In genomic region chr19:19579533-19580361, GRCh38 we compare ENCODE assay signal across 30 cellular contexts. TPM values are rescaled to one million over a fixed set of nuclear protein-coding genes. Genes with fewer than 3 reads are reported as not detected.
DNase-seq lines count a peak whose midpoint lies in the region; ATAC-seq and TF ChIP-seq lines count a peak whose summit lies in the region.
"Had no signal": no experiment of that assay in that cellular context is flagged by ENCODE, and none has a peak within 500 bp of the region (broad histone marks: within the 10 kb centered on the region; RNA-seq: fewer than 3 reads in every experiment).

No MANE protein-coding gene starts in this region.

- peaks cover 36% of the 10 kb centered on the region for H3K4me1 ChIP-seq in mucosa of stomach (ENCODE audit: control insufficient read depth, insufficient read depth, low read length)
- H3K4me1 ChIP-seq in tibial nerve = peaks cover 0 to 9% (median 0%) of the 10 kb centered on the region in 4 donors
- H3K4me1 ChIP-seq in smooth muscle cell (ENCODE audit: low read depth) = no peaks in the 10 kb centered on the region
- peaks cover 0 to 4% (median 0%) of the 10 kb centered on the region in 3 donors for H3K4me1 ChIP-seq in esophagus squamous epithelium
- H3K4me1 ChIP-seq: BLaER1, breast epithelium, Caco-2, tibial artery had no signal

- ATAC-seq in central memory CD8-positive, alpha-beta T cell (replicated peaks; ENCODE audit: extremely low read depth, poor library complexity, severe bottlenecking) = no peak
- ATAC-seq: effector memory CD8-positive, alpha-beta T cell; WTC11 had no signal

- WGBS in tibial nerve, 2 donors = 83 to 89% methylated on average over 17 to 25 of the region's 25 CpGs
- 92% methylated on average over 25 of the region's 25 CpGs for WGBS in smooth muscle cell (ENCODE audit: low lambda C conversion rate)
- 75 to 79% methylated on average over 9 to 21 of the region's 25 CpGs for WGBS in esophagus squamous epithelium, 2 donors

- H2AFZ ChIP-seq in smooth muscle cell (ENCODE audit: low read depth) = no peak overlapping the region
- H2AFZ ChIP-seq: PC-9 had no signal

- H3K36me3 ChIP-seq in mucosa of stomach (ENCODE audit: control insufficient read depth, insufficient read depth, low read length) (no peaks in the 10 kb centered on the region), tibial nerve (no peaks in the 10 kb centered on the region), smooth muscle cell (ENCODE audit: low read depth) (no peaks in the 10 kb centered on the region), esophagus squamous epithelium (no peaks in the 10 kb centered on the region)
- H3K36me3 ChIP-seq: BLaER1, breast epithelium, tibial artery had no signal

- TF ChIP-seq POLR2A in tibial nerve (IDR thresholded peaks at IDR 0.05) = no peak
- no peak for TF ChIP-seq POLR2A in esophagus squamous epithelium (IDR thresholded peaks at IDR 0.05)

- peaks cover 17% of the 10 kb centered on the region for H3K4me1 Mint-ChIP-seq in activated naive CD4-positive, alpha-beta T cell treated with anti-CD3 and anti-CD28 coated beads for 36 hours (ENCODE audit: low read depth)
- H3K4me1 Mint-ChIP-seq in activated naive CD4-positive, alpha-beta T cell treated with anti-CD3 and anti-CD28 coated beads, Interleukin-2, amount 10 ng/mL, durations not matched to agents 7 days and 5 days = peaks cover 40% of the 10 kb centered on the region
- H3K4me1 Mint-ChIP-seq in central memory CD8-positive, alpha-beta T cell = peaks cover 16% of the 10 kb centered on the region

- intact Hi-C loops in activated naive CD4-positive, alpha-beta T cell treated with anti-CD3 and anti-CD28 coated beads for 36 hours (cut with micrococcal nuclease) = no loop called here
- intact Hi-C loops in esophagus squamous epithelium (cut with DNase I) = no loop called here

- no peaks in the 10 kb centered on the region for H4K20me1 ChIP-seq in smooth muscle cell (ENCODE audit: low read depth)
- H4K20me1 ChIP-seq: BLaER1 had no signal

- peak; percentile 35 for DNase-seq in activated naive CD4-positive, alpha-beta T cell treated with anti-CD3 and anti-CD28 coated beads for 36 hours
- no peak for DNase-seq in activated naive CD4-positive, alpha-beta T cell treated with anti-CD3 and anti-CD28 coated beads, Interleukin-2, amount 10 ng/mL, durations not matched to agents 7 days and 5 days
- DNase-seq in central memory CD8-positive, alpha-beta T cell (ENCODE audit: low spot score in 2 of 2) = no peak
- DNase-seq in tibial nerve (ENCODE audit: low spot score in 2 of 2) = no peak
- no peak for DNase-seq in smooth muscle cell (lab: John Stamatoyannopoulos, UW; ENCODE audit: unreplicated experiment)
- no peak for DNase-seq in esophagus squamous epithelium (lab: John Stamatoyannopoulos, UW)
- DNase-seq: activated CD4-positive, alpha-beta memory T cell treated with anti-CD3 and anti-CD28 coated beads, Interleukin-2, amount 10 ng/mL, durations not matched to agents 7 days and 5 days; activated gamma-delta T cell treated with Interleukin-2 at 50 U/mL for 16 hours; activated T-cell treated with anti-CD3 and anti-CD28 coated beads for 4 hours; amniotic stem cell; Caco-2; DMS79; effector memory CD8-positive, alpha-beta T cell; IMR-90; NCI-H1048; NCI-H1694 treated with DMSO at 0.1 percent for 48 hours; NCI-H2171 treated with DMSO at 0.1 percent for 48 hours; NCI-H510A treated with DMSO at 0.1 percent for 48 hours; occipital lobe; PC-9; Right ventricle myocardium superior; stimulated activated CD8-positive, alpha-beta memory T cell treated with anti-CD3 and anti-CD28 coated beads, Interleukin-4, amount 100 ng/mL, for 48 hours; T1000; tibial artery had no signal

- CTCF ChIA-PET in activated naive CD4-positive, alpha-beta T cell treated with anti-CD3 and anti-CD28 coated beads for 36 hours (lab: Charles Lee) = interaction anchor here (3.5 kb wide), 1 partner anchor 26 kb away, joined by 19 read pairs; no protein-coding TSS in a partner anchor
- CTCF ChIA-PET in activated naive CD4-positive, alpha-beta T cell treated with anti-CD3 and anti-CD28 coated beads, Interleukin-2, amount 10 ng/mL, durations not matched to agents 7 days and 5 days (lab: Charles Lee) = interaction anchor here (3.3 kb wide), 1 partner anchor 25 kb away, joined by 19 read pairs; no protein-coding TSS in a partner anchor

- no peaks in the 10 kb centered on the region for H3K9me3 Mint-ChIP-seq in activated naive CD4-positive, alpha-beta T cell treated with anti-CD3 and anti-CD28 coated beads for 36 hours
- H3K9me3 Mint-ChIP-seq in activated naive CD4-positive, alpha-beta T cell treated with anti-CD3 and anti-CD28 coated beads, Interleukin-2, amount 10 ng/mL, durations not matched to agents 7 days and 5 days = no peaks in the 10 kb centered on the region
- no peaks in the 10 kb centered on the region for H3K9me3 Mint-ChIP-seq in central memory CD8-positive, alpha-beta T cell
- H3K9me3 Mint-ChIP-seq: activated CD4-positive, alpha-beta memory T cell treated with anti-CD3 and anti-CD28 coated beads, Interleukin-2, amount 10 ng/mL, durations not matched to agents 7 days and 5 days; effector memory CD8-positive, alpha-beta T cell; memory B cell; WTC11 had no signal

- no peak for TF ChIP-seq EP300 in tibial nerve (IDR thresholded peaks at IDR 0.05)

- H3K4me2 ChIP-seq in smooth muscle cell = no peak overlapping the region
- H3K4me2 ChIP-seq: BLaER1, PC-9 had no signal

- no peak for TF ChIP-seq CTCF in tibial nerve (IDR thresholded peaks at IDR 0.05)
- TF ChIP-seq CTCF in smooth muscle cell (IDR thresholded peaks at IDR 0.05; ENCODE audit: borderline replicate concordance, insufficient read depth, poor library complexity, severe bottlenecking) = no peak
- no peak for TF ChIP-seq CTCF in esophagus squamous epithelium (IDR thresholded peaks at IDR 0.05)

- H3K9ac ChIP-seq in mucosa of stomach (ENCODE audit: low read length) = peak overlapping the region; percentile 8
- H3K9ac ChIP-seq in smooth muscle cell (ENCODE audit: low read depth) = no peak overlapping the region
- H3K9ac ChIP-seq: BLaER1 had no signal

- no peak overlapping the region for H3K27ac ChIP-seq in tibial nerve
- no peak overlapping the region for H3K27ac ChIP-seq in smooth muscle cell (ENCODE audit: low read depth)
- H3K27ac ChIP-seq in esophagus squamous epithelium = no peak overlapping the region
- H3K27ac ChIP-seq: BLaER1, breast epithelium, PC-9, tibial artery had no signal

- no peak overlapping the region for H3K4me3 Mint-ChIP-seq in activated naive CD4-positive, alpha-beta T cell treated with anti-CD3 and anti-CD28 coated beads for 36 hours
- no peak overlapping the region for H3K4me3 Mint-ChIP-seq in activated naive CD4-positive, alpha-beta T cell treated with anti-CD3 and anti-CD28 coated beads, Interleukin-2, amount 10 ng/mL, durations not matched to agents 7 days and 5 days
- H3K4me3 Mint-ChIP-seq in central memory CD8-positive, alpha-beta T cell = no peak overlapping the region
- H3K4me3 Mint-ChIP-seq: activated CD4-positive, alpha-beta memory T cell treated with anti-CD3 and anti-CD28 coated beads, Interleukin-2, amount 10 ng/mL, durations not matched to agents 7 days and 5 days; effector memory CD8-positive, alpha-beta T cell; memory B cell; WTC11 had no signal

- H3K27me3 ChIP-seq in mucosa of stomach (ENCODE audit: control insufficient read depth, insufficient read depth, low read length) (no peaks in the 10 kb centered on the region), tibial nerve (no peaks in the 10 kb centered on the region), smooth muscle cell (ENCODE audit: low read depth) (no peaks in the 10 kb centered on the region), esophagus squamous epithelium (no peaks in the 10 kb centered on the region)
- H3K27me3 ChIP-seq: BLaER1, breast epithelium, tibial artery had no signal

- no peaks in the 10 kb centered on the region for H3K9me3 ChIP-seq in mucosa of stomach (ENCODE audit: control insufficient read depth, low read length)
- H3K9me3 ChIP-seq in tibial nerve = no peaks in the 10 kb centered on the region
- no peaks in the 10 kb centered on the region for H3K9me3 ChIP-seq in smooth muscle cell (replicated peaks; ENCODE audit: low read depth)
- H3K9me3 ChIP-seq in esophagus squamous epithelium = no peaks in the 10 kb centered on the region
- H3K9me3 ChIP-seq: BLaER1, Caco-2, tibial artery had no signal

- H3F3A ChIP-seq in smooth muscle cell (ENCODE audit: low read depth) = no peaks in the 10 kb centered on the region

- H3K27me3 Mint-ChIP-seq in activated naive CD4-positive, alpha-beta T cell treated with anti-CD3 and anti-CD28 coated beads for 36 hours (ENCODE audit: low read depth) = no peaks in the 10 kb centered on the region
- H3K27me3 Mint-ChIP-seq in activated naive CD4-positive, alpha-beta T cell treated with anti-CD3 and anti-CD28 coated beads, Interleukin-2, amount 10 ng/mL, durations not matched to agents 7 days and 5 days = no peaks in the 10 kb centered on the region
- H3K27me3 Mint-ChIP-seq in central memory CD8-positive, alpha-beta T cell = no peaks in the 10 kb centered on the region
- H3K27me3 Mint-ChIP-seq: activated CD4-positive, alpha-beta memory T cell treated with anti-CD3 and anti-CD28 coated beads, Interleukin-2, amount 10 ng/mL, durations not matched to agents 7 days and 5 days; effector memory CD8-positive, alpha-beta T cell; memory B cell had no signal

- H3K79me2 ChIP-seq in smooth muscle cell (ENCODE audit: low read depth) = no peaks in the 10 kb centered on the region

- no peak overlapping the region for H3K4me3 ChIP-seq in mucosa of stomach (ENCODE audit: low read length)
- no peak overlapping the region for H3K4me3 ChIP-seq in tibial nerve
- H3K4me3 ChIP-seq in smooth muscle cell = no peak overlapping the region
- no peak overlapping the region for H3K4me3 ChIP-seq in esophagus squamous epithelium
- H3K4me3 ChIP-seq: BLaER1, breast epithelium, PC-9, tibial artery had no signal

- H3K27ac Mint-ChIP-seq in activated naive CD4-positive, alpha-beta T cell treated with anti-CD3 and anti-CD28 coated beads for 36 hours = no peak overlapping the region
- no peak overlapping the region for H3K27ac Mint-ChIP-seq in activated naive CD4-positive, alpha-beta T cell treated with anti-CD3 and anti-CD28 coated beads, Interleukin-2, amount 10 ng/mL, durations not matched to agents 7 days and 5 days
- H3K27ac Mint-ChIP-seq in central memory CD8-positive, alpha-beta T cell (ENCODE audit: low read depth) = peak overlapping the region; percentile 82
- H3K27ac Mint-ChIP-seq: activated CD4-positive, alpha-beta memory T cell treated with anti-CD3 and anti-CD28 coated beads, Interleukin-2, amount 10 ng/mL, durations not matched to agents 7 days and 5 days; memory B cell; WTC11 had no signal

- no peaks in the 10 kb centered on the region for H3K36me3 Mint-ChIP-seq in activated naive CD4-positive, alpha-beta T cell treated with anti-CD3 and anti-CD28 coated beads for 36 hours (ENCODE audit: low read depth)
- H3K36me3 Mint-ChIP-seq in activated naive CD4-positive, alpha-beta T cell treated with anti-CD3 and anti-CD28 coated beads, Interleukin-2, amount 10 ng/mL, durations not matched to agents 7 days and 5 days = peaks cover 20% of the 10 kb centered on the region
- peaks cover 7% of the 10 kb centered on the region for H3K36me3 Mint-ChIP-seq in central memory CD8-positive, alpha-beta T cell (ENCODE audit: insufficient read depth)
- H3K36me3 Mint-ChIP-seq: memory B cell, WTC11 had no signal

RNA-seq across cellular contexts. Expression of gene PBX4, which starts 38.7 kb away (rescaled TPM):
- total RNA-seq in activated naive CD4-positive, alpha-beta T cell treated with anti-CD3 and anti-CD28 coated beads for 36 hours = 10 to 100 TPM; 13.5 to 17.5 TPM
- 10 to 100 TPM in 2 of 4 donors, 1 to 10 TPM in 2; 3.7 to 11.8 (median 8.1) TPM for total RNA-seq in tibial nerve
- total RNA-seq in smooth muscle cell = 2.5 TPM in 1 of 2 replicates, not detected in the other
- polyA plus RNA-seq in smooth muscle cell = 1.7 and 4.5 TPM in 2 replicates
- total RNA-seq in esophagus squamous epithelium = 1 to 10 TPM in 3 of 4 donors, under 1 TPM in 1; 0.61 to 1.9 (median 1.7) TPM
- total RNA-seq: Right ventricle myocardium superior had no signal

RNA-seq across cellular contexts. Expression of gene CILP2, which starts 41.7 kb away (rescaled TPM):
- under 1 TPM; 0.14 to 0.22 TPM for total RNA-seq in activated naive CD4-positive, alpha-beta T cell treated with anti-CD3 and anti-CD28 coated beads for 36 hours
- total RNA-seq in tibial nerve (under 1 TPM in 2 of 4 donors, not detected in 2; 0.20 to 0.66 TPM), smooth muscle cell (27.2 and 31.0 TPM in 2 replicates), esophagus squamous epithelium (under 1 TPM in 1 of 4 donors, not detected in 3; under 0.01 TPM)
- polyA plus RNA-seq in smooth muscle cell = 62.2 and 95.0 TPM in 2 replicates
- total RNA-seq: pulmonary artery endothelial cell had no signal

RNA-seq across cellular contexts. Expression of gene LPAR2, which starts 48.3 kb away (rescaled TPM):
- total RNA-seq in activated naive CD4-positive, alpha-beta T cell treated with anti-CD3 and anti-CD28 coated beads for 36 hours = 10 to 100 TPM; 20.2 to 20.7 TPM
- total RNA-seq in tibial nerve (1 to 10 TPM in 3 of 4 donors, under 1 TPM in 1; 0.39 to 3.0 (median 1.8) TPM), smooth muscle cell (13.2 and 15.1 TPM in 2 replicates), esophagus squamous epithelium (10 to 100 TPM in 2 of 4 donors, 1 to 10 TPM in 2; 7.6 to 13.1 (median 9.5) TPM)
- 20.1 and 24.5 TPM in 2 replicates for polyA plus RNA-seq in smooth muscle cell

RNA-seq across cellular contexts. Expression of gene YJEFN3, which starts 51.0 kb away (rescaled TPM):
- 1 to 10 TPM; 6.5 to 7.2 TPM for total RNA-seq in activated naive CD4-positive, alpha-beta T cell treated with anti-CD3 and anti-CD28 coated beads for 36 hours
- total RNA-seq in tibial nerve (1 to 10 TPM; 4.2 to 9.4 (median 5.7) TPM), smooth muscle cell (2.2 TPM in 2 replicates), esophagus squamous epithelium (under 1 TPM; 0.08 to 0.57 (median 0.15) TPM)
- polyA plus RNA-seq in smooth muscle cell = 5.8 and 11.1 TPM in 2 replicates

Comparison
In these comparisons a context has a peak if more than half of its experiments do, and no peak if none do; other contexts are left out.
1. RNA of gene CILP2, which starts 41.7 kb away (total RNA-seq): 27.2 to 31.0 TPM in smooth muscle cell; 0.14 to 0.22 TPM in activated naive CD4-positive, alpha-beta T cell treated with anti-CD3 and anti-CD28 coated beads for 36 hours, 0.20 to 0.66 TPM in tibial nerve and under 0.01 TPM in esophagus squamous epithelium; every median in the first group is over 10 times any median in the second.